Comparison of ENCODE assay signal across 16 cellular contexts in genomic region chr11:99795999-99796398, GRCh38.
DNase-seq lines count a peak whose midpoint lies in the region; ATAC-seq, FAIRE-seq and TF ChIP-seq lines count a peak whose summit lies in the region.
"Had no signal": no experiment of that assay in that cellular context is flagged by ENCODE, and none has a peak within 500 bp of the region (broad histone marks: within the 10 kb centered on the region; RNA-seq: fewer than 3 reads in every experiment).

No MANE protein-coding gene starts in this region.

- H3K4me1 ChIP-seq in KMS-11 (ENCODE audit: low read depth, poor library complexity, severe bottlenecking) (peaks cover 63% of the 10 kb centered on the region), adrenal gland (replicated peaks in 1 of 2) (no peaks in the 10 kb centered on the region)
- H3K4me1 ChIP-seq: BLaER1 treated with 17β-estradiol and CSF1 and Interleukin-3, amounts not matched to agents 10 nM and 100 nM had no signal

- H3K27ac ChIP-seq in KMS-11 (peak overlapping the region; percentile 68; the same call in 1 of the 2 replicates), adrenal gland (no peak overlapping the region)
- H3K27ac ChIP-seq: BLaER1 treated with 17β-estradiol and CSF1 and Interleukin-3, amounts not matched to agents 10 nM and 100 nM; HL-60 had no signal

- H3K27me3 ChIP-seq in KMS-11 (ENCODE audit: insufficient read depth, low read depth), result no peaks in the 10 kb centered on the region
- H3K27me3 ChIP-seq in bronchial epithelial cell (ENCODE audit: control insufficient read depth, insufficient read depth, low read length), result no peaks in the 10 kb centered on the region
- H3K27me3 ChIP-seq in adrenal gland, result no peaks in the 10 kb centered on the region
- H3K27me3 ChIP-seq: BLaER1 treated with 17β-estradiol and CSF1 and Interleukin-3, amounts not matched to agents 10 nM and 100 nM had no signal

- no peak overlapping the region; the same call in 1 of the 2 replicates for H3K9ac ChIP-seq in KMS-11
- H3K9ac ChIP-seq: BLaER1 treated with 17β-estradiol and CSF1 and Interleukin-3, amounts not matched to agents 10 nM and 100 nM had no signal

- H3K36me3 ChIP-seq in KMS-11 (ENCODE audit: insufficient read depth) (no peaks in the 10 kb centered on the region), bronchial epithelial cell (ENCODE audit: control insufficient read depth, insufficient read depth, low read length) (no peaks in the 10 kb centered on the region), adrenal gland (replicated peaks in 1 of 2) (no peaks in the 10 kb centered on the region)
- H3K36me3 ChIP-seq: BLaER1 treated with 17β-estradiol and CSF1 and Interleukin-3, amounts not matched to agents 10 nM and 100 nM had no signal

- peak; percentile 68 for FAIRE-seq in bronchial epithelial cell (lab: Jason Lieb, UNC)
- peak; percentile 17 for FAIRE-seq in urothelium cell line (lab: Jason Lieb, UNC)
- FAIRE-seq: H54 had no signal

- intact Hi-C loops in adrenal gland (cut with DNase I), result no loop called here

- H3K4me2 ChIP-seq in KMS-11, result peak overlapping the region; percentile 43; the same call in 1 of the 2 replicates
- H3K4me2 ChIP-seq: BLaER1 treated with 17β-estradiol and CSF1 and Interleukin-3, amounts not matched to agents 10 nM and 100 nM; GM23338 had no signal

- H4K20me1 ChIP-seq in KMS-11 (ENCODE audit: insufficient read depth), result no peaks in the 10 kb centered on the region
- H4K20me1 ChIP-seq: BLaER1 treated with 17β-estradiol and CSF1 and Interleukin-3, amounts not matched to agents 10 nM and 100 nM had no signal

- no peak for TF ChIP-seq POLR2A in adrenal gland (IDR thresholded peaks at IDR 0.05)

- TF ChIP-seq CTCF in KMS-11 (conservative IDR thresholded peaks at IDR 0.05; ENCODE audit: low read depth, low read length), result no peak
- TF ChIP-seq CTCF in bronchial epithelial cell (IDR thresholded peaks at IDR 0.05; ENCODE audit: insufficient read depth, low read length, severe bottlenecking), result no peak
- TF ChIP-seq CTCF in omental fat pad (IDR thresholded peaks at IDR 0.05), result no peak
- no peak for TF ChIP-seq CTCF in adrenal gland (IDR thresholded peaks at IDR 0.05)

- H3K9me3 ChIP-seq in adrenal gland (replicated peaks in 1 of 3), result no peaks in the 10 kb centered on the region
- H3K9me3 ChIP-seq: BLaER1 treated with 17β-estradiol and CSF1 and Interleukin-3, amounts not matched to agents 10 nM and 100 nM had no signal

- H3K4me3 ChIP-seq in KMS-11 (IDR thresholded peaks at IDR 0.05; ENCODE audit: insufficient read depth, low read depth, low read length) (no peak overlapping the region), bronchial epithelial cell (ENCODE audit: low read depth, low read length) (no peak overlapping the region), adrenal gland (no peak overlapping the region)
- H3K4me3 ChIP-seq: BLaER1 treated with 17β-estradiol and CSF1 and Interleukin-3, amounts not matched to agents 10 nM and 100 nM; GM23338 had no signal

- ATAC-seq in omental fat pad (ENCODE audit: low FRiP score), result peak; percentile 14
- ATAC-seq in HG03432 (IDR thresholded peaks at IDR 0.05; ENCODE audit: unreplicated experiment), result no peak
- ATAC-seq: CD8-positive, alpha-beta T cell; GM23338 had no signal

- H2AFZ ChIP-seq in KMS-11 (ENCODE audit: low read depth), result no peak overlapping the region
- H2AFZ ChIP-seq: GM23338 had no signal

- WGBS in adrenal gland, 4 donors, result 76 to 95% (median 83%) methylated on average over 2 to 3 of the region's 3 CpGs

- no peaks in the 10 kb centered on the region for H3K79me2 ChIP-seq in KMS-11 (ENCODE audit: insufficient read depth, low read depth)

- DNase-seq in bronchial epithelial cell (ENCODE audit: low read depth) (no peak), omental fat pad (ENCODE audit: low spot score) (no peak), urothelium cell line (ENCODE audit: low spot score) (no peak), hypothalamus (lab: John Stamatoyannopoulos, UW) (no peak), adrenal gland (no peak)
- DNase-seq: Calu3; CD8-positive, alpha-beta T cell; DMS79 treated with DMSO at 0.1 percent for 48 hours; GF-D8; HCEC 1CT had no signal
